36 cellular contexts compared by ENCODE assay signal in the genomic region with DNA sequence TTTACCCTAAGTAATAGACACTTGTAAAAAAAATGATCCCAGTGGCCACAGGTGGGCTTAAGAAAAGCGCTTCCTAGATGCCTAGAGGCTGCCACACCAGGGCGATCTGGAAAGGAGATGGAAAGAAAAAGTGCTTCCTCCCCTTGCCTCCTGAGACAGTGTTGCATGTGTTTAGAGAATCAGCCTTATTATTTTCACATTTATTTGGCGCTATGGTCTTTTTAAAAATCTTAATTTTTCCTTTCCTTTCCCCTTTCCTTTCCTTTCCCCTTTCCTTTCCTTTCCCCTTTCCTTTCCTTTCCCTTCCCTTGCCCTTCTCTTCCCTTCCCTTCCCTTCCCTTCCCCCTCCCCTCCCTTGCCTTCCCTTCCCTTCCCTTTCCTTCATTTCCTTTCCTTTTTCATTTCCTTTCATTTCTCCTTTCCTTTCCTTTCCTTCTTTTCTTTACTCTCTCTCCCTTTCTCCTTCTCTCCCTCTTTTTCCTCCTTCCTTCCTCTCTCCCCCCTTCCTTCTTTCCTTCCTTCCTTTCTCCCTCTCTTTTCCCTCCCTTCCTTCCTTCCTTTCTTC. TPM values are rescaled to one million over a fixed set of nuclear protein-coding genes. Genes with fewer than 3 reads are reported as not detected.
"Had no signal": no experiment of that assay in that cellular context is flagged by ENCODE, and none has a peak within 500 bp of the region (broad histone marks: within the 10 kb centered on the region; RNA-seq: fewer than 3 reads in every experiment).

No MANE protein-coding gene starts in this region.

- DNase-seq: Karpas-422, Kasumi-1, MG63, MM.1S, MV-4-11, NCI-H1048, NCI-H1092, NCI-H1092 treated with DMSO at 0.1 percent for 48 hours, NCI-H1105, NCI-H1105 treated with DMSO at 0.1 percent for 48 hours, NCI-H1417, NCI-H1417 treated with DMSO at 0.1 percent for 48 hours, NCI-H1436, NCI-H1436 treated with DMSO at 0.1 percent for 48 hours, NCI-H146, NCI-H1694, NCI-H1694 treated with DMSO at 0.1 percent for 48 hours, NCI-H187, NCI-H187 treated with DMSO at 0.1 percent for 48 hours, NCI-H1930, NCI-H2029, NCI-H2029 treated with DMSO at 0.1 percent for 48 hours, NCI-H2081, NCI-H2081 treated with DMSO at 0.1 percent for 48 hours, NCI-H2107, NCI-H2171, NCI-H2171 treated with DMSO at 0.1 percent for 48 hours, NCI-H2227 treated with DMSO at 0.1 percent for 48 hours, NCI-H226, NCI-H345, NCI-H446, NCI-H446 treated with DMSO at 0.1 percent for 48 hours, NCI-H510A, NCI-H510A treated with DMSO at 0.1 percent for 48 hours, NCI-H524 had no signal

- H3K27me3 ChIP-seq: MG63 had no signal

- H3K36me3 ChIP-seq: MG63 had no signal

- H3K4me3 ChIP-seq: MG63 had no signal

- H3K9me3 ChIP-seq: MG63 had no signal

RNA-seq across cellular contexts. Expression of a gene that starts 7.1 kb away (rescaled TPM):
- total RNA-seq: MCF 10A had no signal
